In the genomic region with DNA sequence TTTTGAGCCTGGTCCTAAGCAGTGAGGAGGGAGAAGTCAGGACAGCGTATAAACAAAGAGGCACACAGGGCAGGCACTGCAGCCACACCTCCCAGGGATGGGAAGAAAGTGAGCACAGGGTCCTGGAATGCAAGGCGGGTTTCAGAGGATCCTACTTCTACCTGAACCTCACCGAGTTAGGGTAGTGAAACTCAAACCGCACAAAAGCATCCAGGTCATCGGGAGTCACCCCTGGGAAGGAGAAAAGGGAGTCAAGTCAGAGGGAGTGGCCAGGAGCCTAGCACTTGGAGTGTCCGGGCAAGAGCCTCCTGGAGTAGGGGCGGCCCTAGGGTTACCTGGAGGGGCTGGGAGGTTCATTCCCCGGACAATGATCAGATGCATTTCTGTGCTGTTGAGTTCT, we compare ENCODE assay signal across 24 cellular contexts. TPM values are rescaled to one million over a fixed set of nuclear protein-coding genes. Genes with fewer than 3 reads are reported as not detected.
DNase-seq lines count a peak whose midpoint lies in the region; ATAC-seq and TF ChIP-seq lines count a peak whose summit lies in the region.
"Had no signal": no experiment of that assay in that cellular context is flagged by ENCODE, and none has a peak within 500 bp of the region (broad histone marks: within the 10 kb centered on the region; RNA-seq: fewer than 3 reads in every experiment).

No MANE protein-coding gene starts in this region.

- no peak for DNase-seq in activated naive CD4-positive, alpha-beta T cell (lab: John Stamatoyannopoulos, UW)
- DNase-seq in endothelial cell (ENCODE audit: low spot score) (no peak), progenitor cell of endocrine pancreas (ENCODE audit: low spot score, unreplicated experiment) (no peak), Right ventricle myocardium superior (no peak)
- DNase-seq: AML-193; CD4-positive, alpha-beta T cell; Karpas-422; NCI-H1092 treated with DMSO at 0.1 percent for 48 hours; NCI-H1436; NCI-H187 treated with DMSO at 0.1 percent for 48 hours; NCI-H2107; NCI-H524; NCI-H748 treated with DMSO at 0.1 percent for 48 hours; PC-3 had no signal

- POLR2A ChIA-PET in HEK293 (lab: Yijun Ruan, JAX): no interaction called here

- no peak for ATAC-seq in HG02571 (IDR thresholded peaks at IDR 0.05; ENCODE audit: unreplicated experiment)
- ATAC-seq in GM18873 (IDR thresholded peaks at IDR 0.05; ENCODE audit: low FRiP score, unreplicated experiment): no peak
- ATAC-seq in Right ventricle myocardium superior (ENCODE audit: poor library complexity): no peak
- ATAC-seq: A549, GM23338, PC-3, Right ventricle myocardium inferior had no signal

- H3K36me3 Mint-ChIP-seq in activated naive CD4-positive, alpha-beta T cell treated with anti-CD3 and anti-CD28 coated beads, Interleukin-2, amount 50 U/mL, for 24 hours: peaks cover 8% of the 10 kb centered on the region
- H3K36me3 Mint-ChIP-seq in endothelial cell (ENCODE audit: low read depth, unreplicated experiment) (peaks cover 52% of the 10 kb centered on the region), progenitor cell of endocrine pancreas (ENCODE audit: insufficient read depth) (peaks cover 32% of the 10 kb centered on the region)

- TF ChIP-seq CTCF in HEK293 (tag by site-specific recombination; IDR thresholded peaks at IDR 0.05): no peak
- TF ChIP-seq CTCF in endothelial cell (IDR thresholded peaks at IDR 0.05; ENCODE audit: unreplicated experiment): no peak
- TF ChIP-seq CTCF in progenitor cell of endocrine pancreas (IDR thresholded peaks at IDR 0.05; ENCODE audit: unreplicated experiment): no peak

- CTCF ChIA-PET in HEK293 (lab: Yijun Ruan, JAX): no interaction called here

- no peaks in the 10 kb centered on the region for H3K9me3 Mint-ChIP-seq in activated naive CD4-positive, alpha-beta T cell treated with anti-CD3 and anti-CD28 coated beads, Interleukin-2, amount 50 U/mL, for 24 hours
- H3K9me3 Mint-ChIP-seq in endothelial cell (ENCODE audit: unreplicated experiment): no peaks in the 10 kb centered on the region
- H3K9me3 Mint-ChIP-seq in progenitor cell of endocrine pancreas (ENCODE audit: low read depth): no peaks in the 10 kb centered on the region
- H3K9me3 Mint-ChIP-seq: CD4-positive, alpha-beta T cell; GM23338 had no signal

- H3K9me3 ChIP-seq in HEK293 (ENCODE audit: control insufficient read depth, insufficient read depth, low read depth, low read length): no peaks in the 10 kb centered on the region
- H3K9me3 ChIP-seq: A549; BLaER1 treated with 17β-estradiol and CSF1 and Interleukin-3, amounts not matched to agents 10 nM and 100 nM; HAP-1; SJSA1 had no signal

- H3K4me3 Mint-ChIP-seq in activated naive CD4-positive, alpha-beta T cell treated with anti-CD3 and anti-CD28 coated beads, Interleukin-2, amount 50 U/mL, for 24 hours: no peak overlapping the region
- H3K4me3 Mint-ChIP-seq in endothelial cell (ENCODE audit: unreplicated experiment): peak overlapping the region; percentile 35
- H3K4me3 Mint-ChIP-seq in progenitor cell of endocrine pancreas (ENCODE audit: low read depth): no peak overlapping the region
- H3K4me3 Mint-ChIP-seq: CD4-positive, alpha-beta T cell; GM23338 had no signal

- no peaks in the 10 kb centered on the region for H3K27me3 Mint-ChIP-seq in activated naive CD4-positive, alpha-beta T cell treated with anti-CD3 and anti-CD28 coated beads, Interleukin-2, amount 50 U/mL, for 24 hours
- peaks cover 6% of the 10 kb centered on the region for H3K27me3 Mint-ChIP-seq in endothelial cell (ENCODE audit: unreplicated experiment)
- H3K27me3 Mint-ChIP-seq in progenitor cell of endocrine pancreas: no peaks in the 10 kb centered on the region
- H3K27me3 Mint-ChIP-seq: CD4-positive, alpha-beta T cell had no signal

- no peaks in the 10 kb centered on the region for H3K4me1 ChIP-seq in HEK293 (ENCODE audit: control insufficient read depth, insufficient read depth, low read length)
- H3K4me1 ChIP-seq: BLaER1 treated with 17β-estradiol and CSF1 and Interleukin-3, amounts not matched to agents 10 nM and 100 nM had no signal

- H3K27ac Mint-ChIP-seq in activated naive CD4-positive, alpha-beta T cell treated with anti-CD3 and anti-CD28 coated beads, Interleukin-2, amount 50 U/mL, for 24 hours: peak overlapping the region; percentile 35
- H3K27ac Mint-ChIP-seq in endothelial cell (ENCODE audit: unreplicated experiment) (peak overlapping the region; percentile 30), progenitor cell of endocrine pancreas (peak overlapping the region; percentile 62)
- H3K27ac Mint-ChIP-seq: CD4-positive, alpha-beta T cell; GM23338 had no signal

- intact Hi-C loops in Right ventricle myocardium superior (cut with DNase I): no loop called here

- H3K36me3 ChIP-seq in HEK293 (ENCODE audit: control insufficient read depth in 2 of 2, insufficient read depth in 1 of 2, low read length in 2 of 2): peaks cover 23 to 97% of the 10 kb centered on the region in 2 experiments

- no peaks in the 10 kb centered on the region for H3K4me1 Mint-ChIP-seq in activated naive CD4-positive, alpha-beta T cell treated with anti-CD3 and anti-CD28 coated beads, Interleukin-2, amount 50 U/mL, for 24 hours
- H3K4me1 Mint-ChIP-seq in endothelial cell (ENCODE audit: unreplicated experiment): peaks cover 41% of the 10 kb centered on the region
- peaks cover 6% of the 10 kb centered on the region for H3K4me1 Mint-ChIP-seq in progenitor cell of endocrine pancreas (ENCODE audit: low read depth)

- 0 out of 2 replicates have a peak overlapping the region, but pooled peaks have one; percentile 14 for H3K27ac ChIP-seq in HEK293 (ENCODE audit: extremely low read depth, low read depth, low read length)
- H3K27ac ChIP-seq: A549; BLaER1 treated with 17β-estradiol and CSF1 and Interleukin-3, amounts not matched to agents 10 nM and 100 nM; SJSA1 had no signal

- no peak overlapping the region for H3K4me3 ChIP-seq in HEK293 (ENCODE audit: low read depth, low read length)
- H3K4me3 ChIP-seq: A549; BLaER1 treated with 17β-estradiol and CSF1 and Interleukin-3, amounts not matched to agents 10 nM and 100 nM; GM23338; HAP-1; SJSA1 had no signal

TF ChIP-seq in HEK293, 187 proteins besides CTCF, POLR2A, EP300 and RAD21:
- TF ChIP-seq ZNF768 (tag by site-specific recombination; IDR thresholded peaks at IDR 0.05) (no peak), ZNF121 (tag by site-specific recombination; IDR thresholded peaks at IDR 0.05) (no peak), ZXDB (tag by site-specific recombination; IDR thresholded peaks at IDR 0.05) (no peak), ZNF132 (tag by site-specific recombination; IDR thresholded peaks at IDR 0.05; ENCODE audit: borderline replicate concordance) (no peak), ZNF292 (tag by site-specific recombination; IDR thresholded peaks at IDR 0.05; ENCODE audit: borderline replicate concordance, low read depth) (no peak), ZNF148 (tag by site-specific recombination; IDR thresholded peaks at IDR 0.05; ENCODE audit: borderline replicate concordance) (no peak), ZNF76 (tag by site-specific recombination; IDR thresholded peaks at IDR 0.05; ENCODE audit: borderline replicate concordance, low read depth) (no peak), ZNF660 (tag by site-specific recombination; IDR thresholded peaks at IDR 0.05) (no peak), ZNF341 (tag by site-specific recombination; IDR thresholded peaks at IDR 0.05; ENCODE audit: low read depth) (no peak)
- TF ChIP-seq, protein P1, sequence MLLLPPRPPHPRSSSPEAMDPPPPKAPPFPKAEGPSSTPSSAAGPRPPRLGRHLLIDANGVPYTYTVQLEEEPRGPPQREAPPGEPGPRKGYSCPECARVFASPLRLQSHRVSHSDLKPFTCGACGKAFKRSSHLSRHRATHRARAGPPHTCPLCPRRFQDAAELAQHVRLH (tag by site-specific recombination; IDR thresholded peaks at IDR 0.05): no peak

RNA-seq across cellular contexts. Expression of gene CC2D1B, which starts 10.6 kb away (rescaled TPM):
- total RNA-seq in endothelial cell (ENCODE audit: unreplicated experiment) (43.1 TPM), progenitor cell of endocrine pancreas (42.7 and 51.6 TPM in 2 replicates), Right ventricle myocardium superior (11.7 TPM)

RNA-seq across cellular contexts. Expression of gene ORC1, which starts 48.8 kb away (rescaled TPM):
- 4.9 TPM for total RNA-seq in endothelial cell (ENCODE audit: unreplicated experiment)
- total RNA-seq in progenitor cell of endocrine pancreas: 10.5 and 11.0 TPM in 2 replicates
- total RNA-seq in Right ventricle myocardium superior: 0.22 TPM

RNA-seq across cellular contexts. Expression of gene PRPF38A, which starts 49.0 kb away (rescaled TPM):
- 61.9 TPM for total RNA-seq in endothelial cell (ENCODE audit: unreplicated experiment)
- 62.7 and 62.9 TPM in 2 replicates for total RNA-seq in progenitor cell of endocrine pancreas
- total RNA-seq in Right ventricle myocardium superior: 18.6 TPM
